16 cellular contexts compared by ENCODE assay signal in genomic region chr7:14720792-14721191, GRCh38.
"Had no signal": no experiment of that assay in that cellular context is flagged by ENCODE, and none has a peak within 500 bp of the region (broad histone marks: within the 10 kb centered on the region; RNA-seq: fewer than 3 reads in every experiment).

No MANE protein-coding gene starts in this region.

- H3K9me3 ChIP-seq: esophagus squamous epithelium, psoas muscle, stomach had no signal

- FAIRE-seq: bronchial epithelial cell had no signal

- H3K4me1 ChIP-seq: esophagus squamous epithelium, stomach had no signal

- H3K4me3 ChIP-seq: dorsolateral prefrontal cortex, esophagus squamous epithelium, hepatocyte, lung, psoas muscle, stomach had no signal

- ATAC-seq: naive thymus-derived CD4-positive, alpha-beta T cell; psoas muscle had no signal

- DNase-seq: activated CD4-positive, alpha-beta memory T cell treated with anti-CD3 and anti-CD28 coated beads, Interleukin-2, amount 10 ng/mL, durations not matched to agents 7 days and 5 days; activated gamma-delta T cell treated with Interleukin-2 at 50 U/mL for 16 hours; activated naive CD8-positive, alpha-beta T cell treated with anti-CD3 and anti-CD28 coated beads for 36 hours; activated T-cell treated with anti-CD3 and anti-CD28 coated beads, Interleukin-2, amount 50 U/mL, for 48 hours; anterior cingulate cortex; dorsolateral prefrontal cortex; esophagus squamous epithelium; naive thymus-derived CD4-positive, alpha-beta T cell; psoas muscle; stimulated activated CD4-positive, alpha-beta T cell treated with anti-CD3 and anti-CD28 coated beads, Interleukin-15, amount 100 ng/mL, for 24 hours; stimulated activated CD4-positive, alpha-beta T cell treated with anti-CD3 and anti-CD28 coated beads, Interleukin-4, amount 100 ng/mL, for 4 hours; stomach; T1000 had no signal

- H3K27ac ChIP-seq: dorsolateral prefrontal cortex, esophagus squamous epithelium, hepatocyte, psoas muscle, stomach had no signal

- H3K36me3 ChIP-seq: esophagus squamous epithelium, stomach had no signal

- H3K27me3 ChIP-seq: dorsolateral prefrontal cortex, esophagus squamous epithelium, hepatocyte, stomach had no signal
